In genomic region chr22:36865346-36865745, GRCh38 we compare ENCODE assay signal across 16 cellular contexts. TPM values are rescaled to one million over a fixed set of nuclear protein-coding genes. Genes with fewer than 3 reads are reported as not detected.
A peak's percentile ranks its signal among the peaks of the same experiment; 100 is the strongest.
DNase-seq lines count a peak whose midpoint lies in the region; ATAC-seq, FAIRE-seq and TF ChIP-seq lines count a peak whose summit lies in the region.
"Had no signal": no experiment of that assay in that cellular context is flagged by ENCODE, and none has a peak within 500 bp of the region (broad histone marks: within the 10 kb centered on the region; RNA-seq: fewer than 3 reads in every experiment).

No MANE protein-coding gene starts in this region.

- no peaks in the 10 kb centered on the region for H3K79me2 ChIP-seq in GM23338 (replicated peaks; ENCODE audit: insufficient read depth)
- H3K79me2 ChIP-seq in K562 (ENCODE audit: control insufficient read depth, insufficient read depth, low read length) = no peaks in the 10 kb centered on the region

- H3K9me3 Mint-ChIP-seq in Caco-2 (ENCODE audit: unreplicated experiment) (no peaks in the 10 kb centered on the region), GM23338 (peaks cover 4% of the 10 kb centered on the region; the same call in 1 of the 3 replicates), natural killer cell (no peaks in the 10 kb centered on the region)
- H3K9me3 Mint-ChIP-seq: CD4-positive, CD25-positive, alpha-beta regulatory T cell had no signal

- no peak overlapping the region for H3K27ac ChIP-seq in GM23338 (ENCODE audit: low read depth)
- no peak overlapping the region for H3K27ac ChIP-seq in K562 (ENCODE audit: extremely low read depth, low read depth, low read length)
- no peak overlapping the region for H3K27ac ChIP-seq in prostate gland
- H3K27ac ChIP-seq: gastroesophageal sphincter, psoas muscle had no signal

- H3K27me3 Mint-ChIP-seq in Caco-2 (ENCODE audit: insufficient read depth, unreplicated experiment) (peaks cover 17% of the 10 kb centered on the region), GM23338 (ENCODE audit: insufficient read depth, low read depth, poor library complexity) (peaks cover 18% of the 10 kb centered on the region), natural killer cell (ENCODE audit: low read depth in 2 of 2) (peaks cover 0 to 7% of the 10 kb centered on the region in 2 donors)
- H3K27me3 Mint-ChIP-seq: CD4-positive, CD25-positive, alpha-beta regulatory T cell had no signal

- H3K4me3 ChIP-seq in Caco-2 (ENCODE audit: low read depth, low read length) (no peak overlapping the region), GM23338 (no peak overlapping the region), K562 (no peak overlapping the region), prostate gland (no peak overlapping the region)
- H3K4me3 ChIP-seq: gastroesophageal sphincter, psoas muscle had no signal

- H3K4me2 ChIP-seq in GM23338 = no peak overlapping the region
- no peak overlapping the region for H3K4me2 ChIP-seq in K562 (ENCODE audit: insufficient read depth, low read length)

- H3K9me1 ChIP-seq in K562 (ENCODE audit: control insufficient read depth, insufficient read depth, low read length) = no peaks in the 10 kb centered on the region

- H3K4me3 Mint-ChIP-seq in Caco-2 (ENCODE audit: unreplicated experiment) = no peak overlapping the region
- no peak overlapping the region for H3K4me3 Mint-ChIP-seq in GM23338
- no peak overlapping the region for H3K4me3 Mint-ChIP-seq in natural killer cell
- H3K4me3 Mint-ChIP-seq: brain; CD4-positive, CD25-positive, alpha-beta regulatory T cell had no signal

- no peak for TF ChIP-seq EP300 in K562 (IDR thresholded peaks at IDR 0.05; ENCODE audit: low read length)

- POLR2A ChIA-PET in Caco-2 (lab: Charles Lee) = no interaction called here
- POLR2A ChIA-PET in K562 (lab: Yijun Ruan, JAX) = no interaction called here

- H3K4me1 ChIP-seq in Caco-2 (no peaks in the 10 kb centered on the region), GM23338 (ENCODE audit: insufficient read depth) (no peaks in the 10 kb centered on the region), K562 (replicated peaks in 1 of 2; ENCODE audit: control insufficient read depth in 2 of 2, insufficient read depth in 2 of 2, low read length in 2 of 2) (peaks cover 0 to 13% of the 10 kb centered on the region in 2 experiments; a peak in 2 of 5 replicates), prostate gland (replicated peaks) (no peaks in the 10 kb centered on the region)
- H3K4me1 ChIP-seq: gastroesophageal sphincter, psoas muscle had no signal

- peak; percentile 59; the same call in 2 of the 3 replicates for ATAC-seq in GM23338
- ATAC-seq in K562 = no peak
- ATAC-seq in natural killer cell = no peak
- ATAC-seq: gastroesophageal sphincter, PC-3, psoas muscle had no signal

- H3K9me3 ChIP-seq in Caco-2 (no peaks in the 10 kb centered on the region), K562 (replicated peaks; ENCODE audit: control insufficient read depth, insufficient read depth, low read depth, low read length) (no peaks in the 10 kb centered on the region), prostate gland (no peaks in the 10 kb centered on the region)
- H3K9me3 ChIP-seq: gastroesophageal sphincter, psoas muscle had no signal

- 4% methylated on average over 7 of the region's 13 CpGs for WGBS in K562 (ENCODE audit: insufficient coverage, low coverage, missing lambda C conversion rate)
- 9% methylated on average over 13 of the region's 13 CpGs for WGBS in prostate gland

- H2AFZ ChIP-seq in GM23338 (no peak overlapping the region), K562 (ENCODE audit: low read depth, low read length) (no peak overlapping the region)

- TF ChIP-seq POLR2A in K562 (conservative IDR thresholded peaks at IDR 0.05) = no peak
- no peak for TF ChIP-seq POLR2A in prostate gland (IDR thresholded peaks at IDR 0.05)

- no peaks in the 10 kb centered on the region; the same call in 1 of the 2 replicates for H3K9me2 ChIP-seq in GM23338 (ENCODE audit: insufficient read depth)

- FAIRE-seq in K562 (lab: Jason Lieb, UNC) = no peak
- FAIRE-seq: keratinocyte had no signal

- H3K9ac ChIP-seq in K562 (ENCODE audit: insufficient read depth in 1 of 2, low read depth in 2 of 2, low read length in 2 of 2) = no peak overlapping the region

- DNase-seq in Caco-2 (peak; percentile 51 to 53), GM23338 (ENCODE audit: low spot score) (peak; percentile 54), K562 (ENCODE audit: extremely low read depth in 1 of 4, low spot score in 3 of 4) (no peak), natural killer cell (peak; percentile 10), medulla oblongata (ENCODE audit: extremely low spot score) (no peak), RKO (ENCODE audit: low spot score) (no peak), prostate gland (ENCODE audit: low spot score) (no peak)
- DNase-seq: activated gamma-delta T cell; CD4-positive, CD25-positive, alpha-beta regulatory T cell; NCI-H510A; PC-3; psoas muscle had no signal

- BruUV-seq in Caco-2 (replicated peaks; lab: Mats Ljungman, UMichigan) = no TSS peak
- no TSS peak for BruUV-seq in K562 (replicated peaks; lab: Mats Ljungman, UMichigan)

- H3K36me3 ChIP-seq in Caco-2 (ENCODE audit: control insufficient read depth, insufficient read depth, low read length) = no peaks in the 10 kb centered on the region
- no peaks in the 10 kb centered on the region for H3K36me3 ChIP-seq in GM23338 (ENCODE audit: insufficient read depth)
- H3K36me3 ChIP-seq in K562 (ENCODE audit: control insufficient read depth, insufficient read depth, low read length) = no peaks in the 10 kb centered on the region
- H3K36me3 ChIP-seq in prostate gland = no peaks in the 10 kb centered on the region
- H3K36me3 ChIP-seq: gastroesophageal sphincter had no signal

- no peaks in the 10 kb centered on the region for H3K27me3 ChIP-seq in Caco-2 (replicated peaks; ENCODE audit: control insufficient read depth, insufficient read depth, low read length)
- H3K27me3 ChIP-seq in GM23338 (ENCODE audit: insufficient read depth) = no peaks in the 10 kb centered on the region
- peaks cover 0 to 10% of the 10 kb centered on the region in 2 experiments; a peak in 2 of 5 replicates for H3K27me3 ChIP-seq in K562 (ENCODE audit: control insufficient read depth in 2 of 2, insufficient read depth in 2 of 2, low read length in 2 of 2)
- H3K27me3 ChIP-seq in prostate gland (replicated peaks; ENCODE audit: insufficient read depth) = peaks cover 8% of the 10 kb centered on the region

- intact Hi-C loops in Caco-2 (cut with micrococcal nuclease; ENCODE audit: unreplicated experiment) = loop anchor here (10.0 kb wide), 1 partner anchor 59 kb away; no protein-coding TSS in a partner anchor
- intact Hi-C loops in K562 (cut with micrococcal nuclease) = no loop called here
- intact Hi-C loops in natural killer cell (cut with micrococcal nuclease) = no loop called here
- intact Hi-C loops in prostate gland (cut with DNase I) = no loop called here

- H4K20me1 ChIP-seq in GM23338 (replicated peaks; ENCODE audit: insufficient read depth) (no peaks in the 10 kb centered on the region), K562 (replicated peaks; ENCODE audit: control insufficient read depth, insufficient read depth, low read length) (no peaks in the 10 kb centered on the region)

- H3F3A ChIP-seq in GM23338 (replicated peaks; ENCODE audit: low read depth) = no peaks in the 10 kb centered on the region

- no peaks in the 10 kb centered on the region for H3K36me3 Mint-ChIP-seq in Caco-2 (ENCODE audit: insufficient read depth, unreplicated experiment)
- no peaks in the 10 kb centered on the region; the same call in 2 of the 3 replicates for H3K36me3 Mint-ChIP-seq in GM23338 (ENCODE audit: low read depth)
- H3K36me3 Mint-ChIP-seq in natural killer cell = no peaks in the 10 kb centered on the region
- H3K36me3 Mint-ChIP-seq: brain had no signal

- no peak overlapping the region for H3K27ac Mint-ChIP-seq in Caco-2 (ENCODE audit: unreplicated experiment)
- H3K27ac Mint-ChIP-seq in GM23338 = no peak overlapping the region
- no peak overlapping the region for H3K27ac Mint-ChIP-seq in natural killer cell
- H3K27ac Mint-ChIP-seq: brain had no signal

- TF ChIP-seq CTCF in Caco-2 (IDR thresholded peaks at IDR 0.05; ENCODE audit: insufficient read depth in 1 of 2, low read depth in 1 of 2, low read length in 1 of 2, severe bottlenecking in 1 of 2, unreplicated experiment in 1 of 2) (no peak), GM23338 (conservative IDR thresholded peaks at IDR 0.05; ENCODE audit: low read depth in 2 of 2) (no peak), K562 (IDR thresholded peaks at IDR 0.05 in 2 of 3, conservative IDR thresholded peaks at IDR 0.05 in 1 of 3; ENCODE audit: insufficient read depth in 2 of 3, low read depth in 1 of 3, low read length in 3 of 3) (no peak), natural killer cell (IDR thresholded peaks at IDR 0.05) (no peak), prostate gland (IDR thresholded peaks at IDR 0.05) (no peak)

- no peak for TF ChIP-seq RAD21 in K562 (CRISPR knock-in tag; conservative IDR thresholded peaks at IDR 0.05 in 1 of 2, IDR thresholded peaks at IDR 0.05 in 1 of 2)

- CTCF ChIA-PET in Caco-2 (lab: Charles Lee) = no interaction called here
- CTCF ChIA-PET in K562 (lab: Yijun Ruan, JAX; ENCODE audit: low intra/inter-chr PET ratio) = no interaction called here

- H3K4me1 Mint-ChIP-seq in Caco-2 (ENCODE audit: low read depth, unreplicated experiment) (no peaks in the 10 kb centered on the region), GM23338 (peaks cover 2% of the 10 kb centered on the region; the same call in 1 of the 3 replicates), natural killer cell (peaks cover 0 to 4% of the 10 kb centered on the region in 2 donors)
- H3K4me1 Mint-ChIP-seq: brain had no signal

- in situ Hi-C loops in K562 (cut with MboI) = loop anchor here (10.0 kb wide), 1 partner anchor 321 kb away; no protein-coding TSS in a partner anchor

RNA-seq across cellular contexts. Expression of gene NCF4, which starts 4.5 kb away (rescaled TPM):
- total RNA-seq in Caco-2 (2022) = not detected in 2 replicates
- not detected in 2 replicates for total RNA-seq in GM23338 (2014; rRNA removed; shearing (Covaris generic))
- polyA plus RNA-seq in GM23338 (2016; fragmentation: Nextera tagmentation; extraction: Ambion mirVana) = not detected in 2 replicates
- total RNA-seq in K562 (2011; cell fraction: chromatin; rRNA removed; ENCODE audit: low replicate concordance) = 0.30 TPM in 1 of 2 replicates, not detected in the other
- 0.33 TPM in 1 of 2 replicates, not detected in the other for total RNA-seq in K562 (2011; cell fraction: nucleolus; rRNA removed)
- total RNA-seq in K562 (2011; cell fraction: nucleoplasm; rRNA removed) = not detected in 2 replicates
- total RNA-seq in K562 (2014; rRNA removed) = 0.53 and 0.95 TPM in 2 replicates
- 0.13 and 0.33 TPM in 2 replicates for total RNA-seq in K562 (2014; rRNA removed; fragmentation: Illumina TruSeq; extraction: Trizol)
- total RNA-seq in K562 (2015; rRNA removed; fragmentation: Illumina TruSeq; extraction: Trizol) = 0.58 and 0.79 TPM in 2 replicates
- total RNA-seq in K562 (2021) = 0.18 and 0.56 TPM in 2 replicates
- 0.42 and 0.87 TPM in 2 replicates for polyA plus RNA-seq in K562 (2011; rRNA removed)
- 0.70 and 0.72 TPM in 2 replicates for polyA plus RNA-seq in K562 (2011; cell fraction: cytosol; rRNA removed)
- 2.4 and 3.4 TPM in 2 replicates for polyA plus RNA-seq in K562 (2011; cell fraction: nucleus; rRNA removed)
- polyA plus RNA-seq in K562 (2012) = 0.42 and 2.9 TPM in 2 replicates
- 0.55 and 0.66 TPM in 2 replicates for polyA plus RNA-seq in K562 (2014; fragmentation: Illumina TruSeq; extraction: Trizol)
- polyA plus RNA-seq in K562 (2014; fragmentation: Nextera tagmentation; extraction: Ambion mirVana) = under 1 TPM; 0.04 to 0.15 TPM
- 0.20 and 0.42 TPM in 2 replicates for polyA plus RNA-seq in K562 (2014; rRNA removed)
- polyA minus RNA-seq in K562 (2011; rRNA and poly(A)+ RNA removed) = 0.18 TPM in 2 replicates
- polyA minus RNA-seq in K562 (2011; cell fraction: cytosol; rRNA and poly(A)+ RNA removed) = not detected in 2 replicates
- polyA minus RNA-seq in K562 (2011; cell fraction: nucleus; rRNA and poly(A)+ RNA removed) = 0.22 TPM in 1 of 2 replicates, not detected in the other
- total RNA-seq in natural killer cell = 10 to 100 TPM in 1 of 3 donors, 1 to 10 TPM in 2; 2.6 to 33.2 (median 3.1) TPM
- 1 to 10 TPM in 1 of 2 donors, under 1 TPM in 1; 0.91 to 3.5 TPM for total RNA-seq in prostate gland

RNA-seq across cellular contexts. Expression of gene CSF2RB, which starts 48.1 kb away (rescaled TPM):
- not detected in 2 replicates for total RNA-seq in Caco-2 (2022)
- total RNA-seq in GM23338 (2014; rRNA removed; shearing (Covaris generic)) = not detected in 2 replicates
- not detected in 2 replicates for polyA plus RNA-seq in GM23338 (2016; fragmentation: Nextera tagmentation; extraction: Ambion mirVana)
- total RNA-seq in K562 (2011; cell fraction: chromatin; rRNA removed; ENCODE audit: low replicate concordance) = not detected in 2 replicates
- under 0.01 TPM in 1 of 2 replicates, not detected in the other for total RNA-seq in K562 (2011; cell fraction: nucleolus; rRNA removed)
- not detected in 2 replicates for total RNA-seq in K562 (2011; cell fraction: nucleoplasm; rRNA removed)
- total RNA-seq in K562 (2014; rRNA removed) = 0.36 and 0.61 TPM in 2 replicates
- total RNA-seq in K562 (2014; rRNA removed; fragmentation: Illumina TruSeq; extraction: Trizol) = 0.26 and 0.29 TPM in 2 replicates
- 0.62 and 0.72 TPM in 2 replicates for total RNA-seq in K562 (2015; rRNA removed; fragmentation: Illumina TruSeq; extraction: Trizol)
- 0.60 and 1.0 TPM in 2 replicates for total RNA-seq in K562 (2021)
- 0.04 and 0.16 TPM in 2 replicates for polyA plus RNA-seq in K562 (2011; rRNA removed)
- 0.12 and 0.24 TPM in 2 replicates for polyA plus RNA-seq in K562 (2011; cell fraction: cytosol; rRNA removed)
- polyA plus RNA-seq in K562 (2011; cell fraction: nucleus; rRNA removed) = 0.17 and 0.20 TPM in 2 replicates
- polyA plus RNA-seq in K562 (2012) = 0.48 and 1.3 TPM in 2 replicates
- polyA plus RNA-seq in K562 (2014; fragmentation: Illumina TruSeq; extraction: Trizol) = 0.54 and 0.62 TPM in 2 replicates
- polyA plus RNA-seq in K562 (2014; fragmentation: Nextera tagmentation; extraction: Ambion mirVana) = under 1 TPM; 0.06 to 0.07 TPM
- polyA plus RNA-seq in K562 (2014; rRNA removed) = 0.54 and 0.74 TPM in 2 replicates
- polyA minus RNA-seq in K562 (2011; rRNA and poly(A)+ RNA removed) = 0.07 and 0.09 TPM in 2 replicates
- polyA minus RNA-seq in K562 (2011; cell fraction: cytosol; rRNA and poly(A)+ RNA removed) = not detected in 2 replicates
- 0.13 and 0.22 TPM in 2 replicates for polyA minus RNA-seq in K562 (2011; cell fraction: nucleus; rRNA and poly(A)+ RNA removed)
- 100 to 1,000 TPM in 1 of 3 donors, 1 to 10 TPM in 2; 3.8 to 274 (median 8.2) TPM for total RNA-seq in natural killer cell
- 1 to 10 TPM; 1.1 to 3.2 TPM for total RNA-seq in prostate gland
- total RNA-seq: PC-3 had no signal

RNA-seq across cellular contexts. Expression of gene PVALB, which starts 48.5 kb away (rescaled TPM):
- total RNA-seq in Caco-2 (2022) = not detected in 2 replicates
- not detected in 2 replicates for total RNA-seq in GM23338 (2014; rRNA removed; shearing (Covaris generic))
- polyA plus RNA-seq in GM23338 (2016; fragmentation: Nextera tagmentation; extraction: Ambion mirVana) = 7.9 and 8.6 TPM in 2 replicates
- total RNA-seq in K562 (2011; cell fraction: chromatin; rRNA removed; ENCODE audit: low replicate concordance) = not detected in 2 replicates
- not detected in 2 replicates for total RNA-seq in K562 (2011; cell fraction: nucleolus; rRNA removed)
- total RNA-seq in K562 (2011; cell fraction: nucleoplasm; rRNA removed) = not detected in 2 replicates
- total RNA-seq in K562 (2014; rRNA removed) = not detected in 2 replicates
- total RNA-seq in K562 (2014; rRNA removed; fragmentation: Illumina TruSeq; extraction: Trizol) = not detected in 2 replicates
- not detected in 2 replicates for total RNA-seq in K562 (2015; rRNA removed; fragmentation: Illumina TruSeq; extraction: Trizol)
- not detected in 2 replicates for total RNA-seq in K562 (2021)
- polyA plus RNA-seq in K562 (2011; rRNA removed) = not detected in 2 replicates
- not detected in 2 replicates for polyA plus RNA-seq in K562 (2011; cell fraction: cytosol; rRNA removed)
- polyA plus RNA-seq in K562 (2011; cell fraction: nucleus; rRNA removed) = not detected in 2 replicates
- not detected in 2 replicates for polyA plus RNA-seq in K562 (2012)
- not detected in 2 replicates for polyA plus RNA-seq in K562 (2014; fragmentation: Illumina TruSeq; extraction: Trizol)
- polyA plus RNA-seq in K562 (2014; fragmentation: Nextera tagmentation; extraction: Ambion mirVana) = not detected
- polyA plus RNA-seq in K562 (2014; rRNA removed) = not detected in 2 replicates
- not detected in 2 replicates for polyA minus RNA-seq in K562 (2011; rRNA and poly(A)+ RNA removed)
- polyA minus RNA-seq in K562 (2011; cell fraction: cytosol; rRNA and poly(A)+ RNA removed) = not detected in 2 replicates
- polyA minus RNA-seq in K562 (2011; cell fraction: nucleus; rRNA and poly(A)+ RNA removed) = not detected in 2 replicates
- under 1 TPM in 1 of 3 donors, not detected in 2; 0.99 TPM for total RNA-seq in natural killer cell
- 1 to 10 TPM in 1 of 2 donors, not detected in 1; 3.1 TPM for total RNA-seq in prostate gland
- total RNA-seq: CD4-positive, CD25-positive, alpha-beta regulatory T cell; gastroesophageal sphincter; PC-3; T-helper 1 cell treated with Interleukin-12 subunit alpha and Interleukin-12 subunit beta and Interleukin-4 antibody, amounts not matched to agents 30 ng/mL and 1 ng/mL, for 36 hours had no signal
- polyA plus RNA-seq: CD4-positive, CD25-positive, alpha-beta regulatory T cell; keratinocyte had no signal

Comparison
In these comparisons a context has a peak if more than half of its experiments do, and no peak if none do; other contexts are left out.
1. DNase-seq: peak in Caco-2 (2 of 2), GM23338 (single experiment) and natural killer cell (single experiment); none in K562 (0 of 4), medulla oblongata (single experiment), RKO (single experiment) and prostate gland (single experiment).